ENCODE assay signal across 17 cellular contexts in genomic region chr1:222064388-222065201, GRCh38.
A peak's percentile ranks its signal among the peaks of the same experiment; 100 is the strongest.
DNase-seq lines count a peak whose midpoint lies in the region; ATAC-seq and TF ChIP-seq lines count a peak whose summit lies in the region.
"Had no signal": no experiment of that assay in that cellular context is flagged by ENCODE, and none has a peak within 500 bp of the region (broad histone marks: within the 10 kb centered on the region; RNA-seq: fewer than 3 reads in every experiment).

No MANE protein-coding gene starts in this region.

- H3K27me3 ChIP-seq in PC-3 (ENCODE audit: low read length) = no peaks in the 10 kb centered on the region
- no peaks in the 10 kb centered on the region; the same call in 1 of the 2 replicates for H3K27me3 ChIP-seq in SJCRH30
- H3K27me3 ChIP-seq: adrenal gland, esophagus squamous epithelium, left lung had no signal

- ATAC-seq in PC-3 = peak; percentile 46; the same call in 1 of the 2 replicates
- peak; percentile 24 for ATAC-seq in esophagus mucosa
- no peak for ATAC-seq in mucosa of descending colon
- no peak for ATAC-seq in HG03521 (IDR thresholded peaks at IDR 0.05; ENCODE audit: unreplicated experiment)
- ATAC-seq: left lung, psoas muscle had no signal

- no peaks in the 10 kb centered on the region for H3K36me3 ChIP-seq in PC-3 (ENCODE audit: low read depth, low read length)
- H3K36me3 ChIP-seq in mucosa of descending colon (ENCODE audit: low read depth) = no peaks in the 10 kb centered on the region
- H3K36me3 ChIP-seq in SJCRH30 = no peaks in the 10 kb centered on the region
- H3K36me3 ChIP-seq: adrenal gland, esophagus squamous epithelium, left lung had no signal

- intact Hi-C loops in PC-3 (cut with micrococcal nuclease) (no loop called here), mucosa of descending colon (cut with DNase I, micrococcal nuclease) (no loop called here)

- CTCF ChIA-PET in PC-3 (lab: Charles Lee) = no interaction called here

- H3K9ac ChIP-seq in PC-3 (ENCODE audit: low read length) = no peak overlapping the region

- TF ChIP-seq CTCF in PC-3 (conservative IDR thresholded peaks at IDR 0.05; ENCODE audit: low read depth, low read length) = no peak
- no peak for TF ChIP-seq CTCF in mucosa of descending colon (IDR thresholded peaks at IDR 0.05)

- no peaks in the 10 kb centered on the region for H4K20me1 ChIP-seq in PC-3 (ENCODE audit: low read length)

- no peaks in the 10 kb centered on the region for H3F3A ChIP-seq in PC-3 (ENCODE audit: low read length, unreplicated experiment)

- DNase-seq in EH (ENCODE audit: low read depth) (peak; percentile 80), PC-3 (peak; percentile 52), skeletal muscle cell (ENCODE audit: low read depth) (peak; percentile 86), mucosa of descending colon (no peak), SJCRH30 (no peak)
- DNase-seq in central memory CD4-positive, alpha-beta T cell = no peak
- DNase-seq: activated CD4-positive, alpha-beta T cell treated with anti-CD3 and anti-CD28 coated beads, Interleukin-2, amount 50 U/mL, for 4 hours; adrenal gland; esophagus squamous epithelium; GF-D8; left lung; naive B cell; psoas muscle; substantia nigra had no signal

- no peaks in the 10 kb centered on the region for H3K79me2 ChIP-seq in PC-3 (ENCODE audit: low read length)

- POLR2A ChIA-PET in PC-3 (lab: Charles Lee; ENCODE audit: unreplicated experiment) = no interaction called here

- H3K4me1 ChIP-seq in PC-3 (ENCODE audit: insufficient read depth, low read length) = peaks cover 15% of the 10 kb centered on the region
- H3K4me1 ChIP-seq in mucosa of descending colon (ENCODE audit: low read depth) = no peaks in the 10 kb centered on the region
- peaks cover 7% of the 10 kb centered on the region for H3K4me1 ChIP-seq in SJCRH30
- H3K4me1 ChIP-seq: adrenal gland, esophagus squamous epithelium, left lung, psoas muscle had no signal

- H3K27ac ChIP-seq in PC-3 (ENCODE audit: low read length) (peak overlapping the region; percentile 29), SJCRH30 (no peak overlapping the region)
- H3K27ac ChIP-seq: adrenal gland, coronary artery, esophagus squamous epithelium, left lung, psoas muscle had no signal

- H3K9me2 ChIP-seq in PC-3 (replicated peaks; ENCODE audit: low read length) = no peaks in the 10 kb centered on the region

- no TSS peak for BruUV-seq in PC-3 (replicated peaks; lab: Mats Ljungman, UMichigan)

- no peak overlapping the region for H3K4me3 ChIP-seq in PC-3 (ENCODE audit: low read length)
- H3K4me3 ChIP-seq in skeletal muscle cell (ENCODE audit: low read depth, low read length) = no peak overlapping the region
- H3K4me3 ChIP-seq in mucosa of descending colon = no peak overlapping the region
- H3K4me3 ChIP-seq in SJCRH30 = no peak overlapping the region
- H3K4me3 ChIP-seq: adrenal gland, coronary artery, esophagus squamous epithelium, left lung, psoas muscle had no signal

- H2AFZ ChIP-seq in PC-3 (ENCODE audit: low read length) = no peak overlapping the region

- H3K9me3 ChIP-seq in PC-3 (ENCODE audit: low read length) (peaks cover 26% of the 10 kb centered on the region), mucosa of descending colon (peaks cover 9% of the 10 kb centered on the region), SJCRH30 (replicated peaks) (peaks cover 11% of the 10 kb centered on the region; the same call in 1 of the 2 replicates)
- H3K9me3 ChIP-seq: adrenal gland, psoas muscle had no signal

- no peak overlapping the region for H3K4me2 ChIP-seq in PC-3 (ENCODE audit: low read length)

Comparison
In these comparisons a context has a peak if more than half of its experiments do, and no peak if none do; other contexts are left out.
1. DNase-seq: peak in EH (single experiment), PC-3 (single experiment) and skeletal muscle cell (single experiment); none in mucosa of descending colon (0 of 3), central memory CD4-positive, alpha-beta T cell (single experiment) and SJCRH30 (0 of 2).
2. ATAC-seq: peak in PC-3 (single experiment) and esophagus mucosa (single experiment); none in mucosa of descending colon (single experiment) and HG03521 (single experiment).